Comparison of ENCODE assay signal across 1 cellular context in the genomic region with DNA sequence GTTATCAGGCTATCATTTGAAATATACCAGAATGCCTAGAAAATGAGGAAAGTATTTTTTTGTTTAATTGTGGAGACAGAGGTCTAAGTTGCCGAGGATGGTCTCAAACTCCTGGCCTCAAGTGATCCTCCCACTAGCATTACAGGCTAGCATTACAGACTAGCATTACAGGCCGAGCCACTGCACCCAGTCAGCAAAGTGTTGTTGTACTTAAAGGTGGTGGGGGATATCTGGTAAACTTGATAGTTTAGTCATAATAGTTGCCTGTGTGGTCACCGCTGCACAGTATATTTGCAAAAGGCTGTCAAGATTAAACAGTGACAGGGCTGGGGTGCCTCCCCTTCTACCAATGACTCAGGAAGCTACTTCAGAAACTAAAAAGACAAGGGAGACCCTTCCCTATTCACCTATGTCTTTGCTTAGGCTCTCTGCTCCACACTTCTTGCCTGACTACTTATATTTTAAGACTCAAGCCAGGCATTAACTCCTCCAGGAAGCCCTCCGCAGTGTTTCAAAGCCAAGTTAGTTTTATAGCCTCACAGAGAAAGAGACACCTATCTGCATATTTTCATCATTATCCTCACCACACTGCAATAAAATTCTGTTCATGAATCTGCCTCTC.
TF ChIP-seq lines count a peak whose summit lies in the region.

No MANE protein-coding gene starts in this region.

TF ChIP-seq in K562, 482 proteins besides CTCF, POLR2A, EP300 and RAD21 (continued from another document and continues in another):
- TF ChIP-seq, protein P1, sequence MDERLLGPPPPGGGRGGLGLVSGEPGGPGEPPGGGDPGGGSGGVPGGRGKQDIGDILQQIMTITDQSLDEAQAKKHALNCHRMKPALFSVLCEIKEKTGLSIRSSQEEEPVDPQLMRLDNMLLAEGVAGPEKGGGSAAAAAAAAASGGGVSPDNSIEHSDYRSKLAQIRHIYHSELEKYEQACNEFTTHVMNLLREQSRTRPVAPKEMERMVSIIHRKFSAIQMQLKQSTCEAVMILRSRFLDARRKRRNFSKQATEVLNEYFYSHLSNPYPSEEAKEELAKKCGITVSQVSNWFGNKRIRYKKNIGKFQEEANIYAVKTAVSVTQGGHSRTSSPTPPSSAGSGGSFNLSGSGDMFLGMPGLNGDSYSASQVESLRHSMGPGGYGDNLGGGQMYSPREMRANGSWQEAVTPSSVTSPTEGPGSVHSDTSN (CRISPR knock-in tag; IDR thresholded peaks at IDR 0.05; ENCODE audit: low read depth): no peak
- TF ChIP-seq, protein P1 (tag; conservative IDR thresholded peaks at IDR 0.05; ENCODE audit: low read depth): peak; percentile 52
- TF ChIP-seq, protein P2, sequence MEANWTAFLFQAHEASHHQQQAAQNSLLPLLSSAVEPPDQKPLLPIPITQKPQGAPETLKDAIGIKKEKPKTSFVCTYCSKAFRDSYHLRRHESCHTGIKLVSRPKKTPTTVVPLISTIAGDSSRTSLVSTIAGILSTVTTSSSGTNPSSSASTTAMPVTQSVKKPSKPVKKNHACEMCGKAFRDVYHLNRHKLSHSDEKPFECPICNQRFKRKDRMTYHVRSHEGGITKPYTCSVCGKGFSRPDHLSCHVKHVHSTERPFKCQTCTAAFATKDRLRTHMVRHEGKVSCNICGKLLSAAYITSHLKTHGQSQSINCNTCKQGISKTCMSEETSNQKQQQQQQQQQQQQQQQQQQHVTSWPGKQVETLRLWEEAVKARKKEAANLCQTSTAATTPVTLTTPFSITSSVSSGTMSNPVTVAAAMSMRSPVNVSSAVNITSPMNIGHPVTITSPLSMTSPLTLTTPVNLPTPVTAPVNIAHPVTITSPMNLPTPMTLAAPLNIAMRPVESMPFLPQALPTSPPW (CRISPR knock-in tag; IDR thresholded peaks at IDR 0.05): peak; percentile 41; the same call in 1 of the 2 replicates
- TF ChIP-seq MTA3 (IDR thresholded peaks at IDR 0.05; ENCODE audit: borderline replicate concordance): peak; percentile 65; the same call in 1 of the 2 replicates
- TF ChIP-seq CREM (IDR thresholded peaks at IDR 0.05; ENCODE audit: low read depth): peak; percentile 60
- TF ChIP-seq MAFK (IDR thresholded peaks at IDR 0.05; ENCODE audit: low read length): no peak
- peak; percentile 37; the same call in 1 of the 2 replicates for TF ChIP-seq ZBTB7A (IDR thresholded peaks at IDR 0.05; ENCODE audit: borderline replicate concordance, control insufficient read depth, low read depth, low read length)
- no peak for TF ChIP-seq NFATC3 (IDR thresholded peaks at IDR 0.05)
- TF ChIP-seq HDAC2 (IDR thresholded peaks at IDR 0.05): 0 out of 2 replicates have a peak, but pooled peaks have one; percentile 33
- TF ChIP-seq, protein P3, sequence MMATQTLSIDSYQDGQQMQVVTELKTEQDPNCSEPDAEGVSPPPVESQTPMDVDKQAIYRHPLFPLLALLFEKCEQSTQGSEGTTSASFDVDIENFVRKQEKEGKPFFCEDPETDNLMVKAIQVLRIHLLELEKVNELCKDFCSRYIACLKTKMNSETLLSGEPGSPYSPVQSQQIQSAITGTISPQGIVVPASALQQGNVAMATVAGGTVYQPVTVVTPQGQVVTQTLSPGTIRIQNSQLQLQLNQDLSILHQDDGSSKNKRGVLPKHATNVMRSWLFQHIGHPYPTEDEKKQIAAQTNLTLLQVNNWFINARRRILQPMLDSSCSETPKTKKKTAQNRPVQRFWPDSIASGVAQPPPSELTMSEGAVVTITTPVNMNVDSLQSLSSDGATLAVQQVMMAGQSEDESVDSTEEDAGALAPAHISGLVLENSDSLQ (IDR thresholded peaks at IDR 0.05): peak; percentile 86
- TF ChIP-seq KDM1A (IDR thresholded peaks at IDR 0.05): 0 out of 4 replicates have a peak, but pooled peaks of 1 of the 2 experiments have one; percentile 7
- TF ChIP-seq DPF2 (IDR thresholded peaks at IDR 0.05): peak; percentile 80
- peak; percentile 36; the same call in 1 of the 2 replicates for TF ChIP-seq ZFX (CRISPR knock-in tag; IDR thresholded peaks at IDR 0.05)
- peak; percentile 19; the same call in 1 of the 2 replicates for TF ChIP-seq CEBPB (tag; IDR thresholded peaks at IDR 0.05)
- TF ChIP-seq SMAD4 (CRISPR knock-in tag; conservative IDR thresholded peaks at IDR 0.05): peak; percentile 34; the same call in 1 of the 2 replicates
- TF ChIP-seq, protein P4, sequence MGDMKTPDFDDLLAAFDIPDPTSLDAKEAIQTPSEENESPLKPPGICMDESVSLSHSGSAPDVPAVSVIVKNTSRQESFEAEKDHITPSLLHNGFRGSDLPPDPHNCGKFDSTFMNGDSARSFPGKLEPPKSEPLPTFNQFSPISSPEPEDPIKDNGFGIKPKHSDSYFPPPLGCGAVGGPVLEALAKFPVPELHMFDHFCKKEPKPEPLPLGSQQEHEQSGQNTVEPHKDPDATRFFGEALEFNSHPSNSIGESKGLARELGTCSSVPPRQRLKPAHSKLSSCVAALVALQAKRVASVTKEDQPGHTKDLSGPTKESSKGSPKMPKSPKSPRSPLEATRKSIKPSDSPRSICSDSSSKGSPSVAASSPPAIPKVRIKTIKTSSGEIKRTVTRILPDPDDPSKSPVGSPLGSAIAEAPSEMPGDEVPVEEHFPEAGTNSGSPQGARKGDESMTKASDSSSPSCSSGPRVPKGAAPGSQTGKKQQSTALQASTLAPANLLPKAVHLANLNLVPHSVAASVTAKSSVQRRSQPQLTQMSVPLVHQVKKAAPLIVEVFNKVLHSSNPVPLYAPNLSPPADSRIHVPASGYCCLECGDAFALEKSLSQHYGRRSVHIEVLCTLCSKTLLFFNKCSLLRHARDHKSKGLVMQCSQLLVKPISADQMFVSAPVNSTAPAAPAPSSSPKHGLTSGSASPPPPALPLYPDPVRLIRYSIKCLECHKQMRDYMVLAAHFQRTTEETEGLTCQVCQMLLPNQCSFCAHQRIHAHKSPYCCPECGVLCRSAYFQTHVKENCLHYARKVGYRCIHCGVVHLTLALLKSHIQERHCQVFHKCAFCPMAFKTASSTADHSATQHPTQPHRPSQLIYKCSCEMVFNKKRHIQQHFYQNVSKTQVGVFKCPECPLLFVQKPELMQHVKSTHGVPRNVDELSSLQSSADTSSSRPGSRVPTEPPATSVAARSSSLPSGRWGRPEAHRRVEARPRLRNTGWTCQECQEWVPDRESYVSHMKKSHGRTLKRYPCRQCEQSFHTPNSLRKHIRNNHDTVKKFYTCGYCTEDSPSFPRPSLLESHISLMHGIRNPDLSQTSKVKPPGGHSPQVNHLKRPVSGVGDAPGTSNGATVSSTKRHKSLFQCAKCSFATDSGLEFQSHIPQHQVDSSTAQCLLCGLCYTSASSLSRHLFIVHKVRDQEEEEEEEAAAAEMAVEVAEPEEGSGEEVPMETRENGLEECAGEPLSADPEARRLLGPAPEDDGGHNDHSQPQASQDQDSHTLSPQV (IDR thresholded peaks at IDR 0.05): peak; percentile 41
- TF ChIP-seq MEIS2 (IDR thresholded peaks at IDR 0.05; ENCODE audit: partially characterized antibody): peak; percentile 84
- peak; percentile 84; the same call in 1 of the 2 replicates for TF ChIP-seq ZKSCAN1 (IDR thresholded peaks at IDR 0.05; ENCODE audit: low read depth, low read length)
- TF ChIP-seq MTA2 (IDR thresholded peaks at IDR 0.05; ENCODE audit: low read depth): no peak
- peak; percentile 29; the same call in 1 of the 2 replicates for TF ChIP-seq ATF7 (IDR thresholded peaks at IDR 0.05)
- TF ChIP-seq, protein P5, sequence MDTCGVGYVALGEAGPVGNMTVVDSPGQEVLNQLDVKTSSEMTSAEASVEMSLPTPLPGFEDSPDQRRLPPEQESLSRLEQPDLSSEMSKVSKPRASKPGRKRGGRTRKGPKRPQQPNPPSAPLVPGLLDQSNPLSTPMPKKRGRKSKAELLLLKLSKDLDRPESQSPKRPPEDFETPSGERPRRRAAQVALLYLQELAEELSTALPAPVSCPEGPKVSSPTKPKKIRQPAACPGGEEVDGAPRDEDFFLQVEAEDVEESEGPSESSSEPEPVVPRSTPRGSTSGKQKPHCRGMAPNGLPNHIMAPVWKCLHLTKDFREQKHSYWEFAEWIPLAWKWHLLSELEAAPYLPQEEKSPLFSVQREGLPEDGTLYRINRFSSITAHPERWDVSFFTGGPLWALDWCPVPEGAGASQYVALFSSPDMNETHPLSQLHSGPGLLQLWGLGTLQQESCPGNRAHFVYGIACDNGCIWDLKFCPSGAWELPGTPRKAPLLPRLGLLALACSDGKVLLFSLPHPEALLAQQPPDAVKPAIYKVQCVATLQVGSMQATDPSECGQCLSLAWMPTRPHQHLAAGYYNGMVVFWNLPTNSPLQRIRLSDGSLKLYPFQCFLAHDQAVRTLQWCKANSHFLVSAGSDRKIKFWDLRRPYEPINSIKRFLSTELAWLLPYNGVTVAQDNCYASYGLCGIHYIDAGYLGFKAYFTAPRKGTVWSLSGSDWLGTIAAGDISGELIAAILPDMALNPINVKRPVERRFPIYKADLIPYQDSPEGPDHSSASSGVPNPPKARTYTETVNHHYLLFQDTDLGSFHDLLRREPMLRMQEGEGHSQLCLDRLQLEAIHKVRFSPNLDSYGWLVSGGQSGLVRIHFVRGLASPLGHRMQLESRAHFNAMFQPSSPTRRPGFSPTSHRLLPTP (IDR thresholded peaks at IDR 0.05; ENCODE audit: borderline replicate concordance, extremely low read depth, insufficient read length): peak; percentile 41
- no peak for TF ChIP-seq NR2C1 (IDR thresholded peaks at IDR 0.05)
- no peak for TF ChIP-seq NR2C1 (tag; IDR thresholded peaks at IDR 0.05)
- TF ChIP-seq TRIM28 (IDR thresholded peaks at IDR 0.05): peak; percentile 51; the same call in 1 of the 2 replicates
- TF ChIP-seq ADNP (tag; IDR thresholded peaks at IDR 0.05): peak; percentile 54
- TF ChIP-seq JUND (IDR thresholded peaks at IDR 0.05; ENCODE audit: borderline replicate concordance, low read depth, low read length): peak; percentile 51; the same call in 1 of the 2 replicates
- peak; percentile 51; the same call in 1 of the 3 replicates for TF ChIP-seq JUND (tag; IDR thresholded peaks at IDR 0.05; ENCODE audit: borderline replicate concordance, low read depth, low read length)
- TF ChIP-seq ZNF316 (IDR thresholded peaks at IDR 0.05): 0 out of 2 replicates have a peak, but pooled peaks have one; percentile 30
- TF ChIP-seq TCF3 (CRISPR knock-in tag; IDR thresholded peaks at IDR 0.05): peak; percentile 50; the same call in 1 of the 2 replicates
- TF ChIP-seq RBM25 (IDR thresholded peaks at IDR 0.05; ENCODE audit: low read depth, low read length, severe bottlenecking): peak; percentile 40
- peak; percentile 60; the same call in 1 of the 2 replicates for TF ChIP-seq SMARCA4 (IDR thresholded peaks at IDR 0.05)
- TF ChIP-seq RFX7 (CRISPR knock-in tag; IDR thresholded peaks at IDR 0.05): no peak
- TF ChIP-seq, protein P6, sequence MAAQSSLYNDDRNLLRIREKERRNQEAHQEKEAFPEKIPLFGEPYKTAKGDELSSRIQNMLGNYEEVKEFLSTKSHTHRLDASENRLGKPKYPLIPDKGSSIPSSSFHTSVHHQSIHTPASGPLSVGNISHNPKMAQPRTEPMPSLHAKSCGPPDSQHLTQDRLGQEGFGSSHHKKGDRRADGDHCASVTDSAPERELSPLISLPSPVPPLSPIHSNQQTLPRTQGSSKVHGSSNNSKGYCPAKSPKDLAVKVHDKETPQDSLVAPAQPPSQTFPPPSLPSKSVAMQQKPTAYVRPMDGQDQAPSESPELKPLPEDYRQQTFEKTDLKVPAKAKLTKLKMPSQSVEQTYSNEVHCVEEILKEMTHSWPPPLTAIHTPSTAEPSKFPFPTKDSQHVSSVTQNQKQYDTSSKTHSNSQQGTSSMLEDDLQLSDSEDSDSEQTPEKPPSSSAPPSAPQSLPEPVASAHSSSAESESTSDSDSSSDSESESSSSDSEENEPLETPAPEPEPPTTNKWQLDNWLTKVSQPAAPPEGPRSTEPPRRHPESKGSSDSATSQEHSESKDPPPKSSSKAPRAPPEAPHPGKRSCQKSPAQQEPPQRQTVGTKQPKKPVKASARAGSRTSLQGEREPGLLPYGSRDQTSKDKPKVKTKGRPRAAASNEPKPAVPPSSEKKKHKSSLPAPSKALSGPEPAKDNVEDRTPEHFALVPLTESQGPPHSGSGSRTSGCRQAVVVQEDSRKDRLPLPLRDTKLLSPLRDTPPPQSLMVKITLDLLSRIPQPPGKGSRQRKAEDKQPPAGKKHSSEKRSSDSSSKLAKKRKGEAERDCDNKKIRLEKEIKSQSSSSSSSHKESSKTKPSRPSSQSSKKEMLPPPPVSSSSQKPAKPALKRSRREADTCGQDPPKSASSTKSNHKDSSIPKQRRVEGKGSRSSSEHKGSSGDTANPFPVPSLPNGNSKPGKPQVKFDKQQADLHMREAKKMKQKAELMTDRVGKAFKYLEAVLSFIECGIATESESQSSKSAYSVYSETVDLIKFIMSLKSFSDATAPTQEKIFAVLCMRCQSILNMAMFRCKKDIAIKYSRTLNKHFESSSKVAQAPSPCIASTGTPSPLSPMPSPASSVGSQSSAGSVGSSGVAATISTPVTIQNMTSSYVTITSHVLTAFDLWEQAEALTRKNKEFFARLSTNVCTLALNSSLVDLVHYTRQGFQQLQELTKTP (IDR thresholded peaks at IDR 0.05; ENCODE audit: low read depth in 1 of 2, partially characterized antibody in 2 of 2): no peak
- peak; percentile 52 for TF ChIP-seq NCOR1 (IDR thresholded peaks at IDR 0.05)
- TF ChIP-seq SMARCE1 (IDR thresholded peaks at IDR 0.05): peak; percentile 51; the same call in 1 of the 2 replicates
- TF ChIP-seq TAF1 (IDR thresholded peaks at IDR 0.05; ENCODE audit: control insufficient read depth, extremely low read depth, insufficient read depth, low read length, severe bottlenecking): peak; percentile 37
- 0 out of 2 replicates have a peak, but pooled peaks have one; percentile 19 for TF ChIP-seq EGR1 (conservative IDR thresholded peaks at IDR 0.05)
- TF ChIP-seq NFE2 (IDR thresholded peaks at IDR 0.05; ENCODE audit: low read depth): peak; percentile 63
- TF ChIP-seq MAZ (CRISPR knock-in tag; conservative IDR thresholded peaks at IDR 0.05 in 1 of 2, IDR thresholded peaks at IDR 0.05 in 1 of 2): 0 out of 4 replicates have a peak, but pooled peaks of 1 of the 2 experiments have one; percentile 24
- 0 out of 2 replicates have a peak, but pooled peaks have one; percentile 22 for TF ChIP-seq EP400 (IDR thresholded peaks at IDR 0.05)
- TF ChIP-seq ATF1 (CRISPR knock-in tag; IDR thresholded peaks at IDR 0.05): no peak
- TF ChIP-seq ATF1 (tag; IDR thresholded peaks at IDR 0.05): peak; percentile 48; the same call in 1 of the 2 replicates
- no peak for TF ChIP-seq MIER1 (IDR thresholded peaks at IDR 0.05; ENCODE audit: low read depth)
